ENCODE assay signal across 8 cellular contexts in genomic region chr13:40668335-40668734, GRCh38. TPM values are rescaled to one million over a fixed set of nuclear protein-coding genes. Genes with fewer than 3 reads are reported as not detected.
A peak's percentile ranks its signal among the peaks of the same experiment; 100 is the strongest.
DNase-seq lines count a peak whose midpoint lies in the region; ATAC-seq and TF ChIP-seq lines count a peak whose summit lies in the region.

No MANE protein-coding gene starts in this region.

- H3K79me2 ChIP-seq in PC-9 (ENCODE audit: low read depth) = peaks cover 7% of the 10 kb centered on the region

- H3K36me3 ChIP-seq in PC-9 (ENCODE audit: low read depth) = no peaks in the 10 kb centered on the region

- peaks cover 29% of the 10 kb centered on the region for H3K4me1 ChIP-seq in PC-9 (replicated peaks; ENCODE audit: insufficient read depth)

- H3K4me3 Mint-ChIP-seq in activated naive CD4-positive, alpha-beta T cell treated with anti-CD3 and anti-CD28 coated beads for 36 hours = peak overlapping the region; percentile 82

- H3K27me3 ChIP-seq in PC-9 (ENCODE audit: insufficient read depth, low read depth) = no peaks in the 10 kb centered on the region

- H3K27me3 Mint-ChIP-seq in activated naive CD4-positive, alpha-beta T cell treated with anti-CD3 and anti-CD28 coated beads for 36 hours (ENCODE audit: low read depth) = no peaks in the 10 kb centered on the region

- H3K4me2 ChIP-seq in PC-9 = no peak overlapping the region

- H3K4me1 Mint-ChIP-seq in activated naive CD4-positive, alpha-beta T cell treated with anti-CD3 and anti-CD28 coated beads for 36 hours (ENCODE audit: low read depth) = peaks cover 38% of the 10 kb centered on the region

- H3K27ac Mint-ChIP-seq in activated naive CD4-positive, alpha-beta T cell treated with anti-CD3 and anti-CD28 coated beads for 36 hours = no peak overlapping the region

- peak; percentile 46 for DNase-seq in activated naive CD4-positive, alpha-beta T cell treated with anti-CD3 and anti-CD28 coated beads for 36 hours
- no peak for DNase-seq in activated naive CD4-positive, alpha-beta T cell (lab: John Stamatoyannopoulos, UW)
- DNase-seq in activated CD4-positive, alpha-beta T cell treated with anti-CD3 and anti-CD28 coated beads for 48 hours = peak; percentile 45
- DNase-seq in fibroblast of villous mesenchyme (ENCODE audit: low read depth) (no peak), sciatic nerve (ENCODE audit: low spot score) (peak; percentile 66), PC-9 (no peak), T-helper 9 cell (no peak), G401 (ENCODE audit: low spot score) (no peak)

- H4K20me1 ChIP-seq in PC-9 (ENCODE audit: insufficient read depth) = no peaks in the 10 kb centered on the region

- CTCF ChIA-PET in activated naive CD4-positive, alpha-beta T cell treated with anti-CD3 and anti-CD28 coated beads for 36 hours (lab: Charles Lee) = interaction anchor here (0.6 to 2.9 kb wide), 13 partner anchors 10 to 713 kb away, joined by 3 to 22 read pairs (median 4); no protein-coding TSS in a partner anchor
- CTCF ChIA-PET in PC-9 (lab: Charles Lee) = interaction anchor here (0.6 to 0.8 kb wide), 2 partner anchors 245 to 684 kb away, joined by 3 to 7 read pairs; no protein-coding TSS in a partner anchor

- no peak overlapping the region for H3K27ac ChIP-seq in PC-9

- POLR2A ChIA-PET in PC-9 (lab: Charles Lee; ENCODE audit: unreplicated experiment) = no interaction called here

- peaks cover 13% of the 10 kb centered on the region for H3K36me3 Mint-ChIP-seq in activated naive CD4-positive, alpha-beta T cell treated with anti-CD3 and anti-CD28 coated beads for 36 hours (ENCODE audit: low read depth)

- no peaks in the 10 kb centered on the region for H3K9me3 ChIP-seq in PC-9 (ENCODE audit: insufficient read depth, low read depth)

- TF ChIP-seq CTCF in fibroblast of villous mesenchyme (IDR thresholded peaks at IDR 0.05; ENCODE audit: insufficient read depth, low read depth, low read length) (peak; percentile 52), PC-9 (conservative IDR thresholded peaks at IDR 0.05) (no peak)

- H3K9me3 Mint-ChIP-seq in activated naive CD4-positive, alpha-beta T cell treated with anti-CD3 and anti-CD28 coated beads for 36 hours = no peaks in the 10 kb centered on the region

- no peak overlapping the region for H2AFZ ChIP-seq in PC-9

- intact Hi-C loops in activated naive CD4-positive, alpha-beta T cell treated with anti-CD3 and anti-CD28 coated beads for 36 hours (cut with micrococcal nuclease) = loop anchor here (1.0 to 10.0 kb wide), 3 partner anchors 109 to 1606 kb away; partner anchors contain the start of gene AKAP11
- intact Hi-C loops in sciatic nerve (cut with DNase I) (loop anchor here (10.0 kb wide), 2 partner anchors 184 to 264 kb away; no protein-coding TSS in a partner anchor), PC-9 (cut with micrococcal nuclease; ENCODE audit: unreplicated experiment) (loop anchor here (5.0 to 10.0 kb wide), 3 partner anchors 74 to 726 kb away; no protein-coding TSS in a partner anchor)

- peaks cover 18% of the 10 kb centered on the region; the same call in 1 of the 2 replicates for H3F3A ChIP-seq in PC-9 (ENCODE audit: insufficient read depth, low read depth)

- no TSS peak for BruUV-seq in PC-9 (replicated peaks; lab: Mats Ljungman, UMichigan)

- no peaks in the 10 kb centered on the region for H3K9me2 ChIP-seq in PC-9 (ENCODE audit: insufficient read depth)

- ATAC-seq in sciatic nerve = peak; percentile 66

- in situ Hi-C loops in G401 (cut with HindIII; ENCODE audit: low sequenced_read_pairs) = no loop called here

- H3K4me3 ChIP-seq in fibroblast of villous mesenchyme (ENCODE audit: low read depth, low read length) (no peak overlapping the region), PC-9 (no peak overlapping the region)

RNA-seq across cellular contexts. Expression of gene FOXO1, which starts 1.9 kb away (rescaled TPM):
- 10 to 100 TPM; 30.9 to 32.1 TPM for total RNA-seq in activated naive CD4-positive, alpha-beta T cell treated with anti-CD3 and anti-CD28 coated beads for 36 hours
- 7.1 and 9.5 TPM in 2 replicates for total RNA-seq in fibroblast of villous mesenchyme
- 57.5 TPM for total RNA-seq in sciatic nerve
- 9.0 and 10.5 TPM in 2 replicates for total RNA-seq in PC-9 (2021)
- total RNA-seq in G401 (2014; rRNA removed; shearing (Covaris generic)) = 0.12 and 0.17 TPM in 2 replicates

Comparison
In these comparisons a context has a peak if more than half of its experiments do, and no peak if none do; other contexts are left out.
1. DNase-seq: peak in activated naive CD4-positive, alpha-beta T cell treated with anti-CD3 and anti-CD28 coated beads for 36 hours (single experiment), activated CD4-positive, alpha-beta T cell treated with anti-CD3 and anti-CD28 coated beads for 48 hours (single experiment) and sciatic nerve (single experiment); none in activated naive CD4-positive, alpha-beta T cell (0 of 4), fibroblast of villous mesenchyme (single experiment), PC-9 (0 of 2), T-helper 9 cell (single experiment) and G401 (single experiment).